Comparison of ENCODE assay signal across 1 cellular context in the genomic region with DNA sequence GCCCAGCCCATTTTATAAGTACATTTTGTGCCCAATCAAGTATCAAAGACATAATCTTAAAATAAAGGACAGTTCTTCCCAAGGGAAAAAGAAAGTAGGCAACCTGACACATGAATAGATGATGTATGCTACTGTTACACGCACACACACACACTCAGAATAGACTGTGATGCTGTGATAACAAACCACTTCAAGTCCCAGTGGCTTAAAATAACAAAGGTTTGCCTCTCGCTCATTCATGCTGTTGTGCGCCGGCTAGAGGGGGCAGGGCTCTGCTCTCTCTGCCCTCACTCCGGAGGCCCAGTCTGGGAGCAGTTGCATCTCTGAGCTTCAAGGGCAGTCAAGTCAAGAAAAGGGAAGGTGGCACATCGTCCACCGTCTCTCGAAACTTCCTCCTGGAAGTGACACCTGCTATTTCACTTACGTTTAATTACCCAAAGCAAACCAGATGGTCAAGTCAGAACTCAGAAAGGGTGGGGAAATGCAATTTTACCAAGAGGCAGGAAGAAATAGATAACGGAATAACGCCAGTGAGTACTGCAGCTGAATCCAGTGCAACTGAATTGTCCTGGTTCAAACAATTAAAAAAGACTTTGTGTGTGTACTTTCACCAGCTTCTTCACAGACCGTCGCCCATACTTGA.
TF ChIP-seq lines count a peak whose summit lies in the region.

No MANE protein-coding gene starts in this region.

TF ChIP-seq in K562, 482 proteins besides CTCF, POLR2A, EP300 and RAD21 (continued from another document and continues in another):
- no peak for TF ChIP-seq FOXJ3 (CRISPR knock-in tag; IDR thresholded peaks at IDR 0.05)
- TF ChIP-seq TFAM (CRISPR knock-in tag; conservative IDR thresholded peaks at IDR 0.05) = no peak
- TF ChIP-seq ZFP30 (CRISPR knock-in tag; IDR thresholded peaks at IDR 0.05; ENCODE audit: borderline replicate concordance) = no peak
- TF ChIP-seq NONO (IDR thresholded peaks at IDR 0.05; ENCODE audit: low read depth in 2 of 2, low read length in 1 of 2) = no peak
- no peak for TF ChIP-seq NR4A1 (CRISPR knock-in tag; IDR thresholded peaks at IDR 0.05)
- 0 out of 2 replicates have a peak, but pooled peaks have one; percentile 42 for TF ChIP-seq NR4A1 (tag; IDR thresholded peaks at IDR 0.05)
- TF ChIP-seq, protein P1, sequence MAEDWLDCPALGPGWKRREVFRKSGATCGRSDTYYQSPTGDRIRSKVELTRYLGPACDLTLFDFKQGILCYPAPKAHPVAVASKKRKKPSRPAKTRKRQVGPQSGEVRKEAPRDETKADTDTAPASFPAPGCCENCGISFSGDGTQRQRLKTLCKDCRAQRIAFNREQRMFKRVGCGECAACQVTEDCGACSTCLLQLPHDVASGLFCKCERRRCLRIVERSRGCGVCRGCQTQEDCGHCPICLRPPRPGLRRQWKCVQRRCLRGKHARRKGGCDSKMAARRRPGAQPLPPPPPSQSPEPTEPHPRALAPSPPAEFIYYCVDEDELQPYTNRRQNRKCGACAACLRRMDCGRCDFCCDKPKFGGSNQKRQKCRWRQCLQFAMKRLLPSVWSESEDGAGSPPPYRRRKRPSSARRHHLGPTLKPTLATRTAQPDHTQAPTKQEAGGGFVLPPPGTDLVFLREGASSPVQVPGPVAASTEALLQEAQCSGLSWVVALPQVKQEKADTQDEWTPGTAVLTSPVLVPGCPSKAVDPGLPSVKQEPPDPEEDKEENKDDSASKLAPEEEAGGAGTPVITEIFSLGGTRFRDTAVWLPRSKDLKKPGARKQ (CRISPR knock-in tag; IDR thresholded peaks at IDR 0.05) = no peak
- peak; percentile 79 for TF ChIP-seq ARID1B (IDR thresholded peaks at IDR 0.05)
- TF ChIP-seq, protein P2, sequence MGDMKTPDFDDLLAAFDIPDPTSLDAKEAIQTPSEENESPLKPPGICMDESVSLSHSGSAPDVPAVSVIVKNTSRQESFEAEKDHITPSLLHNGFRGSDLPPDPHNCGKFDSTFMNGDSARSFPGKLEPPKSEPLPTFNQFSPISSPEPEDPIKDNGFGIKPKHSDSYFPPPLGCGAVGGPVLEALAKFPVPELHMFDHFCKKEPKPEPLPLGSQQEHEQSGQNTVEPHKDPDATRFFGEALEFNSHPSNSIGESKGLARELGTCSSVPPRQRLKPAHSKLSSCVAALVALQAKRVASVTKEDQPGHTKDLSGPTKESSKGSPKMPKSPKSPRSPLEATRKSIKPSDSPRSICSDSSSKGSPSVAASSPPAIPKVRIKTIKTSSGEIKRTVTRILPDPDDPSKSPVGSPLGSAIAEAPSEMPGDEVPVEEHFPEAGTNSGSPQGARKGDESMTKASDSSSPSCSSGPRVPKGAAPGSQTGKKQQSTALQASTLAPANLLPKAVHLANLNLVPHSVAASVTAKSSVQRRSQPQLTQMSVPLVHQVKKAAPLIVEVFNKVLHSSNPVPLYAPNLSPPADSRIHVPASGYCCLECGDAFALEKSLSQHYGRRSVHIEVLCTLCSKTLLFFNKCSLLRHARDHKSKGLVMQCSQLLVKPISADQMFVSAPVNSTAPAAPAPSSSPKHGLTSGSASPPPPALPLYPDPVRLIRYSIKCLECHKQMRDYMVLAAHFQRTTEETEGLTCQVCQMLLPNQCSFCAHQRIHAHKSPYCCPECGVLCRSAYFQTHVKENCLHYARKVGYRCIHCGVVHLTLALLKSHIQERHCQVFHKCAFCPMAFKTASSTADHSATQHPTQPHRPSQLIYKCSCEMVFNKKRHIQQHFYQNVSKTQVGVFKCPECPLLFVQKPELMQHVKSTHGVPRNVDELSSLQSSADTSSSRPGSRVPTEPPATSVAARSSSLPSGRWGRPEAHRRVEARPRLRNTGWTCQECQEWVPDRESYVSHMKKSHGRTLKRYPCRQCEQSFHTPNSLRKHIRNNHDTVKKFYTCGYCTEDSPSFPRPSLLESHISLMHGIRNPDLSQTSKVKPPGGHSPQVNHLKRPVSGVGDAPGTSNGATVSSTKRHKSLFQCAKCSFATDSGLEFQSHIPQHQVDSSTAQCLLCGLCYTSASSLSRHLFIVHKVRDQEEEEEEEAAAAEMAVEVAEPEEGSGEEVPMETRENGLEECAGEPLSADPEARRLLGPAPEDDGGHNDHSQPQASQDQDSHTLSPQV (IDR thresholded peaks at IDR 0.05) = no peak
- TF ChIP-seq ZBTB7A (IDR thresholded peaks at IDR 0.05; ENCODE audit: borderline replicate concordance, control insufficient read depth, low read depth, low read length) = no peak
- TF ChIP-seq SLC30A9 (CRISPR knock-in tag; IDR thresholded peaks at IDR 0.05) = no peak
- no peak for TF ChIP-seq POLR2B (IDR thresholded peaks at IDR 0.05; ENCODE audit: low read depth, partially characterized antibody)
- peak; percentile 18; the same call in 1 of the 2 replicates for TF ChIP-seq ATF7 (IDR thresholded peaks at IDR 0.05)
- TF ChIP-seq, protein P3, sequence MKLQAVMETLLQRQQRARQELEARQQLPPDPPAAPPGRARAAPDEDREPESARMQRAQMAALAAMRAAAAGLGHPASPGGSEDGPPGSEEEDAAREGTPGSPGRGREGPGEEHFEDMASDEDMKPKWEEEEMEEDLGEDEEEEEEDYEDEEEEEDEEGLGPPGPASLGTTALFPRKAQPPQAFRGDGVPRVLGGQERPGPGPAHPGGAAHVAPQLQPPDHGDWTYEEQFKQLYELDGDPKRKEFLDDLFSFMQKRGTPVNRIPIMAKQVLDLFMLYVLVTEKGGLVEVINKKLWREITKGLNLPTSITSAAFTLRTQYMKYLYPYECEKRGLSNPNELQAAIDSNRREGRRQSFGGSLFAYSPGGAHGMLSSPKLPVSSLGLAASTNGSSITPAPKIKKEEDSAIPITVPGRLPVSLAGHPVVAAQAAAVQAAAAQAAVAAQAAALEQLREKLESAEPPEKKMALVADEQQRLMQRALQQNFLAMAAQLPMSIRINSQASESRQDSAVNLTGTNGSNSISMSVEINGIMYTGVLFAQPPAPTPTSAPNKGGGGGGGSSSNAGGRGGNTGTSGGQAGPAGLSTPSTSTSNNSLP (IDR thresholded peaks at IDR 0.05; ENCODE audit: borderline replicate concordance, low read depth, low read length) = no peak
- TF ChIP-seq, protein P4, sequence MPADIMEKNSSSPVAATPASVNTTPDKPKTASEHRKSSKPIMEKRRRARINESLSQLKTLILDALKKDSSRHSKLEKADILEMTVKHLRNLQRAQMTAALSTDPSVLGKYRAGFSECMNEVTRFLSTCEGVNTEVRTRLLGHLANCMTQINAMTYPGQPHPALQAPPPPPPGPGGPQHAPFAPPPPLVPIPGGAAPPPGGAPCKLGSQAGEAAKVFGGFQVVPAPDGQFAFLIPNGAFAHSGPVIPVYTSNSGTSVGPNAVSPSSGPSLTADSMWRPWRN (IDR thresholded peaks at IDR 0.05; ENCODE audit: low read depth) = no peak
- TF ChIP-seq, protein P5, sequence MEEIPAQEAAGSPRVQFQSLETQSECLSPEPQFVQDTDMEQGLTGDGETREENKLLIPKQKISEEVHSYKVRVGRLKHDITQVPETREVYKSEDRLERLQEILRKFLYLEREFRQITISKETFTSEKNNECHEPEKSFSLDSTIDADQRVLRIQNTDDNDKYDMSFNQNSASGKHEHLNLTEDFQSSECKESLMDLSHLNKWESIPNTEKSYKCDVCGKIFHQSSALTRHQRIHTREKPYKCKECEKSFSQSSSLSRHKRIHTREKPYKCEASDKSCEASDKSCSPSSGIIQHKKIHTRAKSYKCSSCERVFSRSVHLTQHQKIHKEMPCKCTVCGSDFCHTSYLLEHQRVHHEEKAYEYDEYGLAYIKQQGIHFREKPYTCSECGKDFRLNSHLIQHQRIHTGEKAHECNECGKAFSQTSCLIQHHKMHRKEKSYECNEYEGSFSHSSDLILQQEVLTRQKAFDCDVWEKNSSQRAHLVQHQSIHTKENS (CRISPR knock-in tag; IDR thresholded peaks at IDR 0.05) = no peak
- TF ChIP-seq SMC3 (conservative IDR thresholded peaks at IDR 0.05; ENCODE audit: insufficient read depth, low read depth, low read length) = no peak
- TF ChIP-seq, protein P6, sequence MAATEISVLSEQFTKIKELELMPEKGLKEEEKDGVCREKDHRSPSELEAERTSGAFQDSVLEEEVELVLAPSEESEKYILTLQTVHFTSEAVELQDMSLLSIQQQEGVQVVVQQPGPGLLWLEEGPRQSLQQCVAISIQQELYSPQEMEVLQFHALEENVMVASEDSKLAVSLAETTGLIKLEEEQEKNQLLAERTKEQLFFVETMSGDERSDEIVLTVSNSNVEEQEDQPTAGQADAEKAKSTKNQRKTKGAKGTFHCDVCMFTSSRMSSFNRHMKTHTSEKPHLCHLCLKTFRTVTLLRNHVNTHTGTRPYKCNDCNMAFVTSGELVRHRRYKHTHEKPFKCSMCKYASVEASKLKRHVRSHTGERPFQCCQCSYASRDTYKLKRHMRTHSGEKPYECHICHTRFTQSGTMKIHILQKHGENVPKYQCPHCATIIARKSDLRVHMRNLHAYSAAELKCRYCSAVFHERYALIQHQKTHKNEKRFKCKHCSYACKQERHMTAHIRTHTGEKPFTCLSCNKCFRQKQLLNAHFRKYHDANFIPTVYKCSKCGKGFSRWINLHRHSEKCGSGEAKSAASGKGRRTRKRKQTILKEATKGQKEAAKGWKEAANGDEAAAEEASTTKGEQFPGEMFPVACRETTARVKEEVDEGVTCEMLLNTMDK (IDR thresholded peaks at IDR 0.05; ENCODE audit: borderline replicate concordance, insufficient read depth, low read depth, low read length, poor library complexity, severe bottlenecking) = no peak
- TF ChIP-seq, protein P7, sequence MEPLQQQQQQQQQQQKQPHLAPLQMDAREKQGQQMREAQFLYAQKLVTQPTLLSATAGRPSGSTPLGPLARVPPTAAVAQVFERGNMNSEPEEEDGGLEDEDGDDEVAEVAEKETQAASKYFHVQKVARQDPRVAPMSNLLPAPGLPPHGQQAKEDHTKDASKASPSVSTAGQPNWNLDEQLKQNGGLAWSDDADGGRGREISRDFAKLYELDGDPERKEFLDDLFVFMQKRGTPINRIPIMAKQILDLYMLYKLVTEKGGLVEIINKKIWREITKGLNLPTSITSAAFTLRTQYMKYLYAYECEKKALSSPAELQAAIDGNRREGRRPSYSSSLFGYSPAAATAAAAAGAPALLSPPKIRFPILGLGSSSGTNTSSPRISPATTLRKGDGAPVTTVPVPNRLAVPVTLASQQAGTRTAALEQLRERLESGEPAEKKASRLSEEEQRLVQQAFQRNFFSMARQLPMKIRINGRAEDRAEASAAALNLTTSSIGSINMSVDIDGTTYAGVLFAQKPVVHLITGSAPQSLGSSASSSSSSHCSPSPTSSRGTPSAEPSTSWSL (CRISPR knock-in tag; IDR thresholded peaks at IDR 0.05; ENCODE audit: borderline replicate concordance) = no peak
- TF ChIP-seq, protein P8, sequence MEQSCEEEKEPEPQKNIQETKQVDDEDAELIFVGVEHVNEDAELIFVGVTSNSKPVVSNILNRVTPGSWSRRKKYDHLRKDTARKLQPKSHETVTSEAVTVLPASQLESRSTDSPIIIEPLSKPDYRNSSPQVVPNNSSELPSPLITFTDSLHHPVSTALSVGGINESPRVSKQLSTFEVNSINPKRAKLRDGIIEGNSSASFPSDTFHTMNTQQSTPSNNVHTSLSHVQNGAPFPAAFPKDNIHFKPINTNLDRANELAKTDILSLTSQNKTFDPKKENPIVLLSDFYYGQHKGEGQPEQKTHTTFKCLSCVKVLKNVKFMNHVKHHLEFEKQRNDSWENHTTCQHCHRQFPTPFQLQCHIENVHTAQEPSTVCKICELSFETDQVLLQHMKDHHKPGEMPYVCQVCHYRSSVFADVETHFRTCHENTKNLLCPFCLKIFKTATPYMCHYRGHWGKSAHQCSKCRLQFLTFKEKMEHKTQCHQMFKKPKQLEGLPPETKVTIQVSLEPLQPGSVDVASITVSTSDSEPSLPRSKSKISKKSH (CRISPR knock-in tag; IDR thresholded peaks at IDR 0.05) = no peak
- TF ChIP-seq ATF1 (CRISPR knock-in tag; IDR thresholded peaks at IDR 0.05) = no peak
- peak; percentile 63 for TF ChIP-seq ATF1 (tag; IDR thresholded peaks at IDR 0.05)
- TF ChIP-seq SOX6 (IDR thresholded peaks at IDR 0.05) = peak; percentile 94
- TF ChIP-seq, protein P9, sequence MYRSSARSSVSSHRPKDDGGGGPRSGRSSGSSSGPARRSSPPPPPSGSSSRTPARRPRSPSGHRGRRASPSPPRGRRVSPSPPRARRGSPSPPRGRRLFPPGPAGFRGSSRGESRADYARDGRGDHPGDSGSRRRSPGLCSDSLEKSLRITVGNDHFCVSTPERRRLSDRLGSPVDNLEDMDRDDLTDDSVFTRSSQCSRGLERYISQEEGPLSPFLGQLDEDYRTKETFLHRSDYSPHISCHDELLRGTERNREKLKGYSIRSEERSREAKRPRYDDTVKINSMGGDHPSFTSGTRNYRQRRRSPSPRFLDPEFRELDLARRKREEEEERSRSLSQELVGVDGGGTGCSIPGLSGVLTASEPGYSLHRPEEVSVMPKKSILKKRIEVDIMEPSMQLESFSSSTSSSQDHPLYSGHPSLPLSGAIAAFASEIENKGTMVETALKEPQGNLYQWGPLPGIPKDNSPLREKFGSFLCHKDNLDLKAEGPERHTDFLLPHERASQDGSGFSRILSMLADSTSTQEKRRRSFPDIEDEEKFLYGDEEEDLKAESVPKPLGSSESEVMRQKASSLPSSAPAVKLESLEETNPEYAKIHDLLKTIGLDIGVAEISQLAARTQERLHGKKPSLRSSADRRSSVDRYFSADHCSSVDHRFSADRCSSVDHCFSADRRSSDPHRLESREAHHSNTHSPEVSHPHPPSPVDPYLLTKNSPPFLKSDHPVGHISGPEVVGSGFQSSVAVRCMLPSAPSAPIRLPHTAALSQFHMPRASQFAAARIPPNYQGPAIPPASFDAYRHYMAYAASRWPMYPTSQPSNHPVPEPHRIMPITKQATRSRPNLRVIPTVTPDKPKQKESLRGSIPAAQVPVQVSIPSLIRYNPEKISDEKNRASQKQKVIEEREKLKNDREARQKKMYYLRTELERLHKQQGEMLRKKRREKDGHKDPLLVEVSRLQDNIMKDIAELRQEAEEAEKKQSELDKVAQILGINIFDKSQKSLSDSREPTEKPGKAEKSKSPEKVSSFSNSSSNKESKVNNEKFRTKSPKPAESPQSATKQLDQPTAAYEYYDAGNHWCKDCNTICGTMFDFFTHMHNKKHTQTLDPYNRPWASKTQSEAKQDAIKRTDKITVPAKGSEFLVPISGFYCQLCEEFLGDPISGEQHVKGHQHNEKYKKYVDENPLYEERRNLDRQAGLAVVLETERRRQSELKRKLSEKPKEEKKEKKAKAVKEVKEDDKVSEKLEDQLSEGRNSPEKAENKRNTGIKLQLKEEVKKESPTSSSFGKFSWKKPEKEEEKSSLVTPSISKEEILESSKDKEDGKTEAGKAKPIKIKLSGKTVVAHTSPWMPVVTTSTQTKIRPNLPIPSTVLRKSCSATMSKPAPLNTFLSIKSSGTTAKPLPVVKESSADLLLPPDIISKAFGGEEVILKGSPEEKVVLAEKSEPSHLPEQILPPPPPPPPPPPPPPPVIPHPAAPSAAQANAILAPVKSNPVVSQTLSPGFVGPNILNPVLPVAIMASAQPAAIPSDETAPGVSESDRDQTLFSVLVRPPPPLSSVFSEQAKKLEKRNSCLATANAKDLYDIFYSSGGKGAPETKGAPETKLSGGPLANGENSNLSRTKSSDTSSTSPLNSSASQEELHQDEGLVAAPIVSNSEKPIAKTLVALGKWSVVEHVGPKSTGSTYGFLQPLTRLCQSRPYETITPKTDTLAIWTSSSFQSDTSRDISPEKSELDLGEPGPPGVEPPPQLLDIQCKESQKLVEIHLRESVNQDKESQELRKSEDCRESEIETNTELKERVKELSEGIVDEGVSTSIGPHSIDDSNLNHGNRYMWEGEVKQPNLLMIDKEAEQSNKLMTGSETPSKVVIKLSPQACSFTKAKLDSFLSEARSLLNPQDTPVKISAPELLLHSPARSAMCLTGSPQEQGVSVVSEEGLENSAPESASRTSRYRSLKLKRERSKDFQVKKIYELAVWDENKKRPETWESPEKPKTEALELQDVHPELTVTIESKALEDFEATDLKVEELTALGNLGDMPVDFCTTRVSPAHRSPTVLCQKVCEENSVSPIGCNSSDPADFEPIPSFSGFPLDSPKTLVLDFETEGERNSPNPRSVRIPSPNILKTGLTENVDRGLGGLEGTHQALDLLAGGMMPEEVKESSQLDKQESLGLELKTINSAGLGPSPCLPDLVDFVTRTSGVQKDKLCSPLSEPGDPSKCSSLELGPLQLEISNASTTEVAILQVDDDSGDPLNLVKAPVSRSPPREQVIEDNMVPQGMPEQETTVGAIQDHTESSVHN (IDR thresholded peaks at IDR 0.05; ENCODE audit: borderline replicate concordance in 1 of 2, low read depth in 1 of 2) = no peak
